Comparison of ENCODE assay signal across 17 cellular contexts in genomic region chr3:114892117-114892870, GRCh38.
DNase-seq lines count a peak whose midpoint lies in the region; ATAC-seq and TF ChIP-seq lines count a peak whose summit lies in the region.
"Had no signal": no experiment of that assay in that cellular context is flagged by ENCODE, and none has a peak within 500 bp of the region (broad histone marks: within the 10 kb centered on the region; RNA-seq: fewer than 3 reads in every experiment).

No MANE protein-coding gene starts in this region.

- no peak overlapping the region for H3K4me3 ChIP-seq in SJCRH30
- no peak overlapping the region for H3K4me3 ChIP-seq in mucosa of descending colon
- H3K4me3 ChIP-seq: dorsolateral prefrontal cortex, esophagus muscularis mucosa, heart right ventricle, MG63 had no signal

- intact Hi-C loops in mucosa of descending colon (cut with DNase I, micrococcal nuclease), result no loop called here

- H3K4me1 ChIP-seq in SJCRH30 (peaks cover 15% of the 10 kb centered on the region), mucosa of descending colon (ENCODE audit: low read depth) (peaks cover 8% of the 10 kb centered on the region)

- H3K36me3 ChIP-seq in SJCRH30 (no peaks in the 10 kb centered on the region), mucosa of descending colon (ENCODE audit: low read depth) (no peaks in the 10 kb centered on the region)
- H3K36me3 ChIP-seq: esophagus muscularis mucosa, heart right ventricle, MG63 had no signal

- H3K27me3 ChIP-seq in SJCRH30, result no peaks in the 10 kb centered on the region
- H3K27me3 ChIP-seq: dorsolateral prefrontal cortex, esophagus muscularis mucosa, heart right ventricle, MG63 had no signal

- H3K9me3 ChIP-seq in SJCRH30 (replicated peaks) (no peaks in the 10 kb centered on the region), mucosa of descending colon (no peaks in the 10 kb centered on the region)
- H3K9me3 ChIP-seq: esophagus muscularis mucosa, heart right ventricle, MG63 had no signal

- TF ChIP-seq CTCF in mucosa of descending colon (IDR thresholded peaks at IDR 0.05), result no peak

- peak overlapping the region; percentile 65 for H3K27ac ChIP-seq in SJCRH30
- H3K27ac ChIP-seq: esophagus muscularis mucosa had no signal

- ATAC-seq in mucosa of descending colon, result peak; percentile 55
- ATAC-seq: SK-N-SH treated with all-trans-retinoic acid at 6 μM for 48 hours had no signal

- DNase-seq in NCI-H1092 (lab: John Stamatoyannopoulos, UW) (peak; percentile 85), NCI-H2081 treated with DMSO at 0.1 percent for 48 hours (lab: John Stamatoyannopoulos, UW) (peak; percentile 61), SJCRH30 (peak; percentile 36 to 84), mucosa of descending colon (no peak), GM19238 (ENCODE audit: insufficient read length, low spot score) (no peak), dermis blood vessel endothelial cell (no peak), COLO829 (ENCODE audit: low spot score) (no peak), iPS-NIHi7 (ENCODE audit: extremely low spot score) (no peak)
- DNase-seq: activated CD8-positive, alpha-beta memory T cell treated with anti-CD3 and anti-CD28 coated beads for 24 hours; activated gamma-delta T cell; EL; kidney glomerular epithelial cell; MG63 had no signal

Comparison
In these comparisons a context has a peak if more than half of its experiments do, and no peak if none do; other contexts are left out.
1. DNase-seq: peak in NCI-H1092 (single experiment), NCI-H2081 treated with DMSO at 0.1 percent for 48 hours (single experiment) and SJCRH30 (2 of 2); none in mucosa of descending colon (0 of 3), GM19238 (single experiment), dermis blood vessel endothelial cell (single experiment), COLO829 (single experiment) and iPS-NIHi7 (single experiment).